In the genomic region with DNA sequence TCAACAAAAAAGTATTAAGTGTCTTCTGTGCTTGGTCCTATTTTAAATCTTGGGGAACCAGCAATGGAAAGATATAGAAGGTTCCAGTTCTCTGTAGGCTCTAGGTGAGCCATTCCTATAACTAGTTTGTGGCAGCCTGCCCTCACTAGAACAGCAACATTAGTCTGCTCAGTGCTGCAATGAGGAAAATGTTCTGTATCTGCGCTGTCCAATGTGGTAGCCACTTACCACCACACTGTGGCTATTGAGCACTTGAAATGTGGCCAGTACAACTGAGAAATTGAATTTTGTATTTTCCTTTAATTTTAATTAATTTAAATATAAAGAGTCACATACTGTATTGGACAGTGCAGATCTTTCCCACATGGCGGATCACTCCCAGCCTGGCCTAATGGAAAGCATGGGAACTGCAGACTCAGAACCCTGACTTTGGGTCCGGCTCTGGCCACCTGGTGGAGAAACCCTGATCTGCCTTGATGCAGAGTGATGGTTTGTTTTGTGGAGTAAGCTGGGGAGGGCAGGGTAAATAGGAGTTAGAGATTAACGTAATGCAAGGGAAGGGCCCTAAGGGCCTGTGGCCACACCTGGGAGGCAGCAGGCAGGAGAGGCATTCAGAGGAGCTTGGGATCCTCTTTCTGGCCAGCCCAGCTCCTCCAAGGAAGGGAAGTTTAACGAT, we compare ENCODE assay signal across 10 cellular contexts.
DNase-seq lines count a peak whose midpoint lies in the region; ATAC-seq, FAIRE-seq and TF ChIP-seq lines count a peak whose summit lies in the region.
"Had no signal": no experiment of that assay in that cellular context is flagged by ENCODE, and none has a peak within 500 bp of the region (broad histone marks: within the 10 kb centered on the region; RNA-seq: fewer than 3 reads in every experiment).

No MANE protein-coding gene starts in this region.

- no peaks in the 10 kb centered on the region for H3K9me3 ChIP-seq in A549
- no peaks in the 10 kb centered on the region for H3K9me3 ChIP-seq in CD8-positive, alpha-beta memory T cell (ENCODE audit: low read length)

- H3K27me3 Mint-ChIP-seq in GM23338 (ENCODE audit: insufficient read depth, low read depth, poor library complexity): peaks cover 2% of the 10 kb centered on the region
- H3K27me3 Mint-ChIP-seq in CD8-positive, alpha-beta memory T cell: peaks cover 8% of the 10 kb centered on the region in 2 donors
- H3K27me3 Mint-ChIP-seq: dendritic cell treated with granulocyte-macrophage colony-stimulating factor and Interleukin-4, amounts not matched to agents 40 ng/mL and 50 ng/mL, for 4 days; T-helper 17 cell had no signal

- H3K4me3 Mint-ChIP-seq in GM23338: no peak overlapping the region
- no peak overlapping the region for H3K4me3 Mint-ChIP-seq in CD8-positive, alpha-beta memory T cell
- H3K4me3 Mint-ChIP-seq: dendritic cell treated with granulocyte-macrophage colony-stimulating factor and Interleukin-4, amounts not matched to agents 40 ng/mL and 50 ng/mL, for 4 days; T-helper 17 cell had no signal

- H3K36me3 Mint-ChIP-seq in GM23338 (ENCODE audit: low read depth): no peaks in the 10 kb centered on the region
- no peaks in the 10 kb centered on the region for H3K36me3 Mint-ChIP-seq in CD8-positive, alpha-beta memory T cell

- peak; percentile 60 for TF ChIP-seq CTCF in A549 (IDR thresholded peaks at IDR 0.05)
- peak; percentile 80 to 84 for TF ChIP-seq CTCF in GM23338 (conservative IDR thresholded peaks at IDR 0.05; ENCODE audit: low read depth in 2 of 2)

- ATAC-seq in A549: peak; percentile 84 to 94
- peak; percentile 99 for ATAC-seq in GM23338
- ATAC-seq: T-helper 17 cell had no signal

- peak; percentile 59 to 73 for TF ChIP-seq RAD21 in A549 (conservative IDR thresholded peaks at IDR 0.05 in 1 of 2, IDR thresholded peaks at IDR 0.05 in 1 of 2)

- no peaks in the 10 kb centered on the region for H3K36me3 ChIP-seq in GM23338 (ENCODE audit: insufficient read depth)
- no peaks in the 10 kb centered on the region for H3K36me3 ChIP-seq in CD8-positive, alpha-beta memory T cell (ENCODE audit: insufficient read depth, low read length)

- POLR2A ChIA-PET in A549 (lab: Yijun Ruan, JAX): interaction anchor here (0.5 kb wide), 1 partner anchor 87 kb away, joined by 3 read pairs; no protein-coding TSS in a partner anchor
- POLR2A ChIA-PET in CD8-positive, alpha-beta memory T cell (lab: Charles Lee): no interaction called here

- no peaks in the 10 kb centered on the region for H3K79me2 ChIP-seq in GM23338 (replicated peaks; ENCODE audit: insufficient read depth)

- H3K27me3 ChIP-seq in GM23338 (ENCODE audit: insufficient read depth): no peaks in the 10 kb centered on the region
- H3K27me3 ChIP-seq in CD8-positive, alpha-beta memory T cell (ENCODE audit: insufficient read depth, low read length, poor library complexity, severe bottlenecking): no peaks in the 10 kb centered on the region

- CTCF ChIA-PET in A549 (lab: Yijun Ruan, JAX): interaction anchor here (0.6 to 2.0 kb wide), 12 partner anchors 9 to 211 kb away, joined by 3 to 12 read pairs (median 4); no protein-coding TSS in a partner anchor
- CTCF ChIA-PET in CD8-positive, alpha-beta memory T cell (lab: Charles Lee): no interaction called here

- no peaks in the 10 kb centered on the region for H4K20me1 ChIP-seq in GM23338 (replicated peaks; ENCODE audit: insufficient read depth)

- no peak overlapping the region for H2AFZ ChIP-seq in GM23338

- H3K4me1 ChIP-seq in A549 (peaks cover 69% of the 10 kb centered on the region), GM23338 (ENCODE audit: insufficient read depth) (no peaks in the 10 kb centered on the region)
- H3K4me1 ChIP-seq in CD8-positive, alpha-beta memory T cell (ENCODE audit: insufficient read depth, low read length): no peaks in the 10 kb centered on the region

- H3K4me3 ChIP-seq in A549 (no peak overlapping the region), GM23338 (no peak overlapping the region)
- no peak overlapping the region for H3K4me3 ChIP-seq in CD8-positive, alpha-beta memory T cell (ENCODE audit: low read length)

- H3K27ac ChIP-seq in A549 (peak overlapping the region; percentile 52 to 78), GM23338 (ENCODE audit: low read depth) (no peak overlapping the region)
- no peak overlapping the region for H3K27ac ChIP-seq in CD8-positive, alpha-beta memory T cell (ENCODE audit: low read depth, low read length)

- H3K9me3 Mint-ChIP-seq in GM23338: no peaks in the 10 kb centered on the region
- peaks cover 0 to 2% (median 0%) of the 10 kb centered on the region in 5 donors for H3K9me3 Mint-ChIP-seq in CD8-positive, alpha-beta memory T cell
- H3K9me3 Mint-ChIP-seq: dendritic cell treated with granulocyte-macrophage colony-stimulating factor and Interleukin-4, amounts not matched to agents 40 ng/mL and 50 ng/mL, for 4 days had no signal

- no peak for FAIRE-seq in A549 (lab: Jason Lieb, UNC)

- H3K4me1 Mint-ChIP-seq in GM23338: peaks cover 4% of the 10 kb centered on the region; the same call in 2 of the 3 replicates
- no peaks in the 10 kb centered on the region for H3K4me1 Mint-ChIP-seq in CD8-positive, alpha-beta memory T cell
- H3K4me1 Mint-ChIP-seq: T-helper 17 cell had no signal

- peak; percentile 69 to 88 for DNase-seq in A549 (ENCODE audit: low read depth in 1 of 2, low spot score in 1 of 2)
- peak; percentile 94 for DNase-seq in GM23338 (ENCODE audit: low spot score)
- peak; percentile 39 for DNase-seq in RPMI7951 (ENCODE audit: low read depth)
- DNase-seq in glomerular visceral epithelial cell (ENCODE audit: extremely low spot score): peak; percentile 28
- DNase-seq in DMS79 (lab: John Stamatoyannopoulos, UW): no peak
- no peak for DNase-seq in NK-92 (lab: John Stamatoyannopoulos, UW; ENCODE audit: unreplicated experiment)
- no peak for DNase-seq in GM19240 (ENCODE audit: insufficient read length, low spot score)
- no peak for DNase-seq in CD8-positive, alpha-beta memory T cell
- DNase-seq: T-helper 17 cell had no signal

- no peak overlapping the region for H3K27ac Mint-ChIP-seq in GM23338
- H3K27ac Mint-ChIP-seq in CD8-positive, alpha-beta memory T cell: no peak overlapping the region
- H3K27ac Mint-ChIP-seq: dendritic cell treated with granulocyte-macrophage colony-stimulating factor and Interleukin-4, amounts not matched to agents 40 ng/mL and 50 ng/mL, for 4 days; T-helper 17 cell had no signal

- TF ChIP-seq EP300 in A549 (IDR thresholded peaks at IDR 0.05): no peak

- no peaks in the 10 kb centered on the region for H3F3A ChIP-seq in GM23338 (replicated peaks; ENCODE audit: low read depth)

- H3K9me2 ChIP-seq in GM23338 (ENCODE audit: insufficient read depth): no peaks in the 10 kb centered on the region

- TF ChIP-seq POLR2A in A549 (IDR thresholded peaks at IDR 0.05; ENCODE audit: low read length): no peak

- peak overlapping the region; percentile 43 for H3K4me2 ChIP-seq in A549
- H3K4me2 ChIP-seq in GM23338: no peak overlapping the region

- 40% methylated on average over 5 of the region's 5 CpGs for WGBS in A549 (ENCODE audit: missing lambda C conversion rate)

TF ChIP-seq in A549, 52 proteins besides CTCF, POLR2A, EP300 and RAD21 (continues in another document):
- TF ChIP-seq HOXB5 (CRISPR knock-in tag; IDR thresholded peaks at IDR 0.05) (peak; percentile 41; the same call in 1 of the 2 replicates), SMC3 (IDR thresholded peaks at IDR 0.05) (peak; percentile 80), CHD2 (IDR thresholded peaks at IDR 0.05; ENCODE audit: low read length, partially characterized antibody) (no peak), GATA3 (IDR thresholded peaks at IDR 0.05; ENCODE audit: borderline replicate concordance) (0 out of 2 replicates have a peak, but pooled peaks have one; percentile 25), EHMT2 (IDR thresholded peaks at IDR 0.05; ENCODE audit: low read depth) (no peak), RARB (CRISPR knock-in tag; IDR thresholded peaks at IDR 0.05) (no peak), ZNF302 (CRISPR knock-in tag; IDR thresholded peaks at IDR 0.05) (no peak), JUNB (IDR thresholded peaks at IDR 0.05) (no peak), CBX8 (IDR thresholded peaks at IDR 0.05) (no peak)
- TF ChIP-seq, protein P1, sequence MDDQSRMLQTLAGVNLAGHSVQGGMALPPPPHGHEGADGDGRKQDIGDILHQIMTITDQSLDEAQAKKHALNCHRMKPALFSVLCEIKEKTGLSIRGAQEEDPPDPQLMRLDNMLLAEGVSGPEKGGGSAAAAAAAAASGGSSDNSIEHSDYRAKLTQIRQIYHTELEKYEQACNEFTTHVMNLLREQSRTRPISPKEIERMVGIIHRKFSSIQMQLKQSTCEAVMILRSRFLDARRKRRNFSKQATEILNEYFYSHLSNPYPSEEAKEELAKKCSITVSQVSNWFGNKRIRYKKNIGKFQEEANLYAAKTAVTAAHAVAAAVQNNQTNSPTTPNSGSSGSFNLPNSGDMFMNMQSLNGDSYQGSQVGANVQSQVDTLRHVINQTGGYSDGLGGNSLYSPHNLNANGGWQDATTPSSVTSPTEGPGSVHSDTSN (IDR thresholded peaks at IDR 0.05): no peak

TF ChIP-seq in GM23338, 12 proteins besides CTCF, POLR2A, EP300 and RAD21:
- TF ChIP-seq, protein P2, sequence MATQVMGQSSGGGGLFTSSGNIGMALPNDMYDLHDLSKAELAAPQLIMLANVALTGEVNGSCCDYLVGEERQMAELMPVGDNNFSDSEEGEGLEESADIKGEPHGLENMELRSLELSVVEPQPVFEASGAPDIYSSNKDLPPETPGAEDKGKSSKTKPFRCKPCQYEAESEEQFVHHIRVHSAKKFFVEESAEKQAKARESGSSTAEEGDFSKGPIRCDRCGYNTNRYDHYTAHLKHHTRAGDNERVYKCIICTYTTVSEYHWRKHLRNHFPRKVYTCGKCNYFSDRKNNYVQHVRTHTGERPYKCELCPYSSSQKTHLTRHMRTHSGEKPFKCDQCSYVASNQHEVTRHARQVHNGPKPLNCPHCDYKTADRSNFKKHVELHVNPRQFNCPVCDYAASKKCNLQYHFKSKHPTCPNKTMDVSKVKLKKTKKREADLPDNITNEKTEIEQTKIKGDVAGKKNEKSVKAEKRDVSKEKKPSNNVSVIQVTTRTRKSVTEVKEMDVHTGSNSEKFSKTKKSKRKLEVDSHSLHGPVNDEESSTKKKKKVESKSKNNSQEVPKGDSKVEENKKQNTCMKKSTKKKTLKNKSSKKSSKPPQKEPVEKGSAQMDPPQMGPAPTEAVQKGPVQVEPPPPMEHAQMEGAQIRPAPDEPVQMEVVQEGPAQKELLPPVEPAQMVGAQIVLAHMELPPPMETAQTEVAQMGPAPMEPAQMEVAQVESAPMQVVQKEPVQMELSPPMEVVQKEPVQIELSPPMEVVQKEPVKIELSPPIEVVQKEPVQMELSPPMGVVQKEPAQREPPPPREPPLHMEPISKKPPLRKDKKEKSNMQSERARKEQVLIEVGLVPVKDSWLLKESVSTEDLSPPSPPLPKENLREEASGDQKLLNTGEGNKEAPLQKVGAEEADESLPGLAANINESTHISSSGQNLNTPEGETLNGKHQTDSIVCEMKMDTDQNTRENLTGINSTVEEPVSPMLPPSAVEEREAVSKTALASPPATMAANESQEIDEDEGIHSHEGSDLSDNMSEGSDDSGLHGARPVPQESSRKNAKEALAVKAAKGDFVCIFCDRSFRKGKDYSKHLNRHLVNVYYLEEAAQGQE (IDR thresholded peaks at IDR 0.05; ENCODE audit: unreplicated experiment): no peak
- peak; percentile 50; the same call in 1 of the 2 replicates for TF ChIP-seq CREB1 (CRISPR knock-in tag; IDR thresholded peaks at IDR 0.05; ENCODE audit: low read depth)

Comparison
In these comparisons a context has a peak if more than half of its experiments do, and no peak if none do; other contexts are left out.
1. DNase-seq: peak in A549 (2 of 2), GM23338 (single experiment), RPMI7951 (single experiment) and glomerular visceral epithelial cell (single experiment); none in DMS79 (single experiment), NK-92 (single experiment), GM19240 (single experiment) and CD8-positive, alpha-beta memory T cell (0 of 5).
2. H3K27ac ChIP-seq: peak in A549 (2 of 2); none in GM23338 (single experiment) and CD8-positive, alpha-beta memory T cell (single experiment).